In the genomic region with DNA sequence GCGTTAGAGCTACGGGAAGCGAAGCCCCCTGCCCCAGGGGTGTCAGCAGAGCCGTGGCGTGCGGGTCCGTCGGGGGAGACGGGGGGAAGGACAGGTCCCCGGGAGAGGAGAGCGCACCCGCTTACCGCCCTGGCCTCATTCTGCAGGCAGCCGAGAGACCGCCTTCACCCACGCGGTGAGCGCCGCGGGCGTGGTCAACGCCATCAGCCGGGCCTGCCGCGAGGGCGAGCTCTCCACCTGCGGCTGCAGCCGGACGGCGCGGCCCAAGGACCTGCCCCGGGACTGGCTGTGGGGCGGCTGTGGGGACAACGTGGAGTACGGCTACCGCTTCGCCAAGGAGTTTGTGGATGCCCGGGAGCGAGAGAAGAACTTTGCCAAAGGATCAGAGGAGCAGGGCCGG, we compare ENCODE assay signal across 16 cellular contexts. TPM values are rescaled to one million over a fixed set of nuclear protein-coding genes. Genes with fewer than 3 reads are reported as not detected.
"Had no signal": no experiment of that assay in that cellular context is flagged by ENCODE, and none has a peak within 500 bp of the region (broad histone marks: within the 10 kb centered on the region; RNA-seq: fewer than 3 reads in every experiment).

No MANE protein-coding gene starts in this region.

- H3K4me2 ChIP-seq: neural progenitor cell had no signal

- H3K27me3 ChIP-seq: body of pancreas, foreskin keratinocyte, transverse colon had no signal

- DNase-seq: activated CD8-positive, alpha-beta T cell treated with anti-CD3 and anti-CD28 coated beads for 36 hours; activated gamma-delta T cell; activated T-cell treated with anti-CD3 and anti-CD28 coated beads, Interleukin-2, amount 50 U/mL, for 4 hours; amygdala; effector memory CD4-positive, alpha-beta T cell; foreskin keratinocyte; glutamatergic neuron; hypothalamus; substantia nigra; transverse colon; WERI-Rb-1 had no signal

- H3K36me3 ChIP-seq: transverse colon, WERI-Rb-1 had no signal

- H3K27ac ChIP-seq: body of pancreas, foreskin keratinocyte, neural progenitor cell, parathyroid adenoma, transverse colon had no signal

- H3K4me3 ChIP-seq: body of pancreas, neural progenitor cell, transverse colon had no signal

- ATAC-seq: activated CD8-positive, alpha-beta T cell treated with anti-CD3 and anti-CD28 coated beads for 36 hours; activated T-cell treated with anti-CD3 and anti-CD28 coated beads, Interleukin-2, amount 50 U/mL, for 4 hours; body of pancreas; foreskin keratinocyte; SK-N-SH treated with all-trans-retinoic acid at 6 μM for 48 hours; stimulated activated effector memory CD8-positive, alpha-beta T cell treated with anti-CD3 and anti-CD28 coated beads, Interleukin-12 subunit alpha, Interleukin-12 subunit beta, amount 100 ng/mL, for 72 hours had no signal

- H3K4me1 ChIP-seq: foreskin keratinocyte, neural progenitor cell had no signal

- H3K9me3 ChIP-seq: body of pancreas, transverse colon had no signal

- H2AFZ ChIP-seq: neural progenitor cell, parathyroid adenoma had no signal

RNA-seq across cellular contexts. Expression of a gene that starts 10.5 kb away (rescaled TPM):
- total RNA-seq: activated CD8-positive, alpha-beta T cell treated with anti-CD3 and anti-CD28 coated beads for 36 hours; body of pancreas had no signal
